9 cellular contexts compared by ENCODE assay signal in genomic region chr7:134514663-134515062, GRCh38. TPM values are rescaled to one million over a fixed set of nuclear protein-coding genes. Genes with fewer than 3 reads are reported as not detected.
DNase-seq lines count a peak whose midpoint lies in the region; ATAC-seq and TF ChIP-seq lines count a peak whose summit lies in the region.
"Had no signal": no experiment of that assay in that cellular context is flagged by ENCODE, and none has a peak within 500 bp of the region (broad histone marks: within the 10 kb centered on the region; RNA-seq: fewer than 3 reads in every experiment).

No MANE protein-coding gene starts in this region.

- peak; percentile 74 for ATAC-seq in activated CD8-positive, alpha-beta memory T cell treated with anti-CD3 and anti-CD28 coated beads, Interleukin-2, amount 10 ng/mL, durations not matched to agents 7 days and 5 days

- no peak overlapping the region for H3K4me3 ChIP-seq in fibroblast of pulmonary artery (replicated peaks; ENCODE audit: low read depth, low read length)

- no peaks in the 10 kb centered on the region for H3K9me3 Mint-ChIP-seq in activated CD8-positive, alpha-beta memory T cell treated with anti-CD3 and anti-CD28 coated beads, Interleukin-2, amount 10 ng/mL, durations not matched to agents 7 days and 5 days (ENCODE audit: low read depth)
- no peaks in the 10 kb centered on the region for H3K9me3 Mint-ChIP-seq in neural crest cell
- no peaks in the 10 kb centered on the region for H3K9me3 Mint-ChIP-seq in activated CD4-positive, alpha-beta memory T cell treated with anti-CD3 and anti-CD28 coated beads, Interleukin-2, amount 10 ng/mL, durations not matched to agents 7 days and 5 days

- DNase-seq in activated CD8-positive, alpha-beta memory T cell treated with anti-CD3 and anti-CD28 coated beads, Interleukin-2, amount 10 ng/mL, durations not matched to agents 7 days and 5 days: no peak
- no peak for DNase-seq in activated CD8-positive, alpha-beta memory T cell treated with anti-CD3 and anti-CD28 coated beads, Interleukin-2, amount 50 U/mL, for 4 hours
- DNase-seq in HEK293T (ENCODE audit: extremely low spot score) (peak; percentile 83), NCI-H2081 (lab: John Stamatoyannopoulos, UW) (peak; percentile 77), T1000 (lab: John Stamatoyannopoulos, UW) (peak; percentile 3), fibroblast of pulmonary artery (ENCODE audit: low read depth) (peak; percentile 90), neural crest cell (ENCODE audit: low read depth, low spot score) (peak; percentile 38)
- DNase-seq in activated CD4-positive, alpha-beta memory T cell treated with anti-CD3 and anti-CD28 coated beads, Interleukin-2, amount 10 ng/mL, durations not matched to agents 7 days and 5 days: no peak

- H3K27me3 Mint-ChIP-seq in activated CD8-positive, alpha-beta memory T cell treated with anti-CD3 and anti-CD28 coated beads, Interleukin-2, amount 10 ng/mL, durations not matched to agents 7 days and 5 days: peaks cover 23% of the 10 kb centered on the region
- peaks cover 25% of the 10 kb centered on the region for H3K27me3 Mint-ChIP-seq in neural crest cell (ENCODE audit: low read depth)
- H3K27me3 Mint-ChIP-seq in activated CD4-positive, alpha-beta memory T cell treated with anti-CD3 and anti-CD28 coated beads, Interleukin-2, amount 10 ng/mL, durations not matched to agents 7 days and 5 days: peaks cover 18% of the 10 kb centered on the region

- POLR2A ChIA-PET in HEK293T (lab: Yijun Ruan, JAX): interaction anchor here (1.0 to 1.4 kb wide), 2 partner anchors 34 to 82 kb away, joined by 3 read pairs; no protein-coding TSS in a partner anchor
- POLR2A ChIA-PET in activated CD4-positive, alpha-beta memory T cell treated with anti-CD3 and anti-CD28 coated beads, Interleukin-2, amount 10 ng/mL, durations not matched to agents 7 days and 5 days (lab: Charles Lee): interaction anchor here (1.9 kb wide), 1 partner anchor 82 kb away, joined by 8 read pairs; no protein-coding TSS in a partner anchor

- CTCF ChIA-PET in activated CD8-positive, alpha-beta memory T cell treated with anti-CD3 and anti-CD28 coated beads, Interleukin-2, amount 10 ng/mL, durations not matched to agents 7 days and 5 days (lab: Charles Lee): interaction anchor here (0.8 to 5.4 kb wide), 16 partner anchors 10 to 479 kb away, joined by 3 to 59 read pairs (median 4); partner anchors contain the start of gene AKR1B1
- CTCF ChIA-PET in HEK293T (lab: Yijun Ruan, JAX): interaction anchor here (0.6 to 2.1 kb wide), 17 partner anchors 32 to 1414 kb away, joined by 3 to 26 read pairs (median 4); partner anchors contain the start of gene AKR1B1
- CTCF ChIA-PET in activated CD4-positive, alpha-beta memory T cell treated with anti-CD3 and anti-CD28 coated beads, Interleukin-2, amount 10 ng/mL, durations not matched to agents 7 days and 5 days (lab: Charles Lee): interaction anchor here (0.7 to 6.9 kb wide), 12 partner anchors 34 to 440 kb away, joined by 3 to 55 read pairs (median 3); partner anchors contain the start of genes AKR1B15 and LRGUK

- peak; percentile 79 for TF ChIP-seq CTCF in fibroblast of pulmonary artery (IDR thresholded peaks at IDR 0.05; ENCODE audit: low read length, missing control alignments)
- peak; percentile 83 for TF ChIP-seq CTCF in neural crest cell (conservative IDR thresholded peaks at IDR 0.05)

- no peak overlapping the region for H3K4me3 Mint-ChIP-seq in activated CD8-positive, alpha-beta memory T cell treated with anti-CD3 and anti-CD28 coated beads, Interleukin-2, amount 10 ng/mL, durations not matched to agents 7 days and 5 days
- H3K4me3 Mint-ChIP-seq in neural crest cell: no peak overlapping the region
- no peak overlapping the region for H3K4me3 Mint-ChIP-seq in activated CD4-positive, alpha-beta memory T cell treated with anti-CD3 and anti-CD28 coated beads, Interleukin-2, amount 10 ng/mL, durations not matched to agents 7 days and 5 days

- H3K27ac Mint-ChIP-seq in activated CD8-positive, alpha-beta memory T cell treated with anti-CD3 and anti-CD28 coated beads, Interleukin-2, amount 10 ng/mL, durations not matched to agents 7 days and 5 days: no peak overlapping the region
- no peak overlapping the region for H3K27ac Mint-ChIP-seq in neural crest cell (ENCODE audit: unreplicated experiment)
- H3K27ac Mint-ChIP-seq in activated CD4-positive, alpha-beta memory T cell treated with anti-CD3 and anti-CD28 coated beads, Interleukin-2, amount 10 ng/mL, durations not matched to agents 7 days and 5 days: no peak overlapping the region

- peaks cover 8% of the 10 kb centered on the region for H3K4me1 Mint-ChIP-seq in activated CD8-positive, alpha-beta memory T cell treated with anti-CD3 and anti-CD28 coated beads, Interleukin-2, amount 10 ng/mL, durations not matched to agents 7 days and 5 days
- peaks cover 5% of the 10 kb centered on the region for H3K4me1 Mint-ChIP-seq in neural crest cell
- peaks cover 2% of the 10 kb centered on the region for H3K4me1 Mint-ChIP-seq in activated CD4-positive, alpha-beta memory T cell treated with anti-CD3 and anti-CD28 coated beads, Interleukin-2, amount 10 ng/mL, durations not matched to agents 7 days and 5 days

- no peaks in the 10 kb centered on the region for H3K36me3 Mint-ChIP-seq in activated CD8-positive, alpha-beta memory T cell treated with anti-CD3 and anti-CD28 coated beads, Interleukin-2, amount 10 ng/mL, durations not matched to agents 7 days and 5 days
- H3K36me3 Mint-ChIP-seq in neural crest cell (ENCODE audit: low read depth): no peaks in the 10 kb centered on the region
- no peaks in the 10 kb centered on the region for H3K36me3 Mint-ChIP-seq in activated CD4-positive, alpha-beta memory T cell treated with anti-CD3 and anti-CD28 coated beads, Interleukin-2, amount 10 ng/mL, durations not matched to agents 7 days and 5 days (ENCODE audit: low read depth)

TF ChIP-seq in HEK293T, 16 proteins besides CTCF, POLR2A, EP300 and RAD21:
- TF ChIP-seq SUZ12 (IDR thresholded peaks at IDR 0.05) (no peak), FOXA1 (IDR thresholded peaks at IDR 0.05) (no peak), LEF1 (IDR thresholded peaks at IDR 0.05; ENCODE audit: borderline replicate concordance) (no peak), ELF4 (IDR thresholded peaks at IDR 0.05) (no peak), L3MBTL2 (conservative IDR thresholded peaks at IDR 0.05) (0 out of 2 replicates have a peak, but pooled peaks have one; percentile 38), TARDBP (IDR thresholded peaks at IDR 0.05) (no peak), ZNF384 (IDR thresholded peaks at IDR 0.05) (no peak), PKNOX1 (IDR thresholded peaks at IDR 0.05) (0 out of 2 replicates have a peak, but pooled peaks have one; percentile 9), SP1 (IDR thresholded peaks at IDR 0.05) (no peak)
TF ChIP-seq in HEK293T: peak in this region for 2.

RNA-seq across cellular contexts. Expression of gene AKR1B10, which starts 12.7 kb away (rescaled TPM):
- not detected for total RNA-seq in activated CD8-positive, alpha-beta memory T cell treated with anti-CD3 and anti-CD28 coated beads, Interleukin-2, amount 10 ng/mL, durations not matched to agents 7 days and 5 days
- not detected in 2 replicates for total RNA-seq in neural crest cell
- total RNA-seq in activated CD4-positive, alpha-beta memory T cell treated with anti-CD3 and anti-CD28 coated beads, Interleukin-2, amount 10 ng/mL, durations not matched to agents 7 days and 5 days: not detected

RNA-seq across cellular contexts. Expression of gene AKR1B15, which starts 34.2 kb away (rescaled TPM):
- total RNA-seq in activated CD8-positive, alpha-beta memory T cell treated with anti-CD3 and anti-CD28 coated beads, Interleukin-2, amount 10 ng/mL, durations not matched to agents 7 days and 5 days: not detected
- total RNA-seq in neural crest cell: not detected in 2 replicates
- total RNA-seq in activated CD4-positive, alpha-beta memory T cell treated with anti-CD3 and anti-CD28 coated beads, Interleukin-2, amount 10 ng/mL, durations not matched to agents 7 days and 5 days: not detected
- total RNA-seq: temporal lobe had no signal

RNA-seq across cellular contexts. Expression of gene AKR1B1, which starts 55.8 kb away (rescaled TPM):
- 100 to 1,000 TPM in 1 of 2 experiments, 10 to 100 TPM in 1; 96.2 to 113 TPM for total RNA-seq in activated CD8-positive, alpha-beta memory T cell treated with anti-CD3 and anti-CD28 coated beads, Interleukin-2, amount 10 ng/mL, durations not matched to agents 7 days and 5 days
- total RNA-seq in neural crest cell: 202 and 204 TPM in 2 replicates
- total RNA-seq in activated CD4-positive, alpha-beta memory T cell treated with anti-CD3 and anti-CD28 coated beads, Interleukin-2, amount 10 ng/mL, durations not matched to agents 7 days and 5 days: 10 to 100 TPM; 89.5 to 89.9 TPM

Comparison
In these comparisons a context has a peak if more than half of its experiments do, and no peak if none do; other contexts are left out.
1. DNase-seq: peak in HEK293T (single experiment), NCI-H2081 (2 of 2), T1000 (single experiment), fibroblast of pulmonary artery (single experiment) and neural crest cell (single experiment); none in activated CD8-positive, alpha-beta memory T cell treated with anti-CD3 and anti-CD28 coated beads, Interleukin-2, amount 10 ng/mL, durations not matched to agents 7 days and 5 days (single experiment), activated CD8-positive, alpha-beta memory T cell treated with anti-CD3 and anti-CD28 coated beads, Interleukin-2, amount 50 U/mL, for 4 hours (single experiment) and activated CD4-positive, alpha-beta memory T cell treated with anti-CD3 and anti-CD28 coated beads, Interleukin-2, amount 10 ng/mL, durations not matched to agents 7 days and 5 days (single experiment).